ENCODE assay signal across 18 cellular contexts in genomic region chr6:148620579-148621298, GRCh38.
DNase-seq lines count a peak whose midpoint lies in the region; ATAC-seq and TF ChIP-seq lines count a peak whose summit lies in the region.
"Had no signal": no experiment of that assay in that cellular context is flagged by ENCODE, and none has a peak within 500 bp of the region (broad histone marks: within the 10 kb centered on the region; RNA-seq: fewer than 3 reads in every experiment).

No MANE protein-coding gene starts in this region.

- H3K4me1 ChIP-seq in parathyroid adenoma, result peaks cover 3% of the 10 kb centered on the region
- H3K4me1 ChIP-seq: A549 had no signal

- H3K9me3 ChIP-seq in parathyroid adenoma (ENCODE audit: control insufficient read depth, low read length), result no peaks in the 10 kb centered on the region
- H3K9me3 ChIP-seq: A549, mucosa of descending colon had no signal

- no peak overlapping the region for H3K27ac Mint-ChIP-seq in activated CD8-positive, alpha-beta memory T cell treated with anti-CD3 and anti-CD28 coated beads, Interleukin-2, amount 10 ng/mL, durations not matched to agents 7 days and 5 days

- H3K36me3 Mint-ChIP-seq in activated CD8-positive, alpha-beta memory T cell treated with anti-CD3 and anti-CD28 coated beads, Interleukin-2, amount 10 ng/mL, durations not matched to agents 7 days and 5 days, result no peaks in the 10 kb centered on the region

- intact Hi-C loops in left ventricle myocardium superior (cut with micrococcal nuclease), result no loop called here

- no peaks in the 10 kb centered on the region for H3K9me3 Mint-ChIP-seq in activated CD8-positive, alpha-beta memory T cell treated with anti-CD3 and anti-CD28 coated beads, Interleukin-2, amount 10 ng/mL, durations not matched to agents 7 days and 5 days (ENCODE audit: low read depth)

- H3K79me2 ChIP-seq in parathyroid adenoma, result no peaks in the 10 kb centered on the region

- no peak overlapping the region for H3K4me3 Mint-ChIP-seq in activated CD8-positive, alpha-beta memory T cell treated with anti-CD3 and anti-CD28 coated beads, Interleukin-2, amount 10 ng/mL, durations not matched to agents 7 days and 5 days

- no peaks in the 10 kb centered on the region for H3K27me3 ChIP-seq in parathyroid adenoma (ENCODE audit: control insufficient read depth, insufficient read depth, low read length)

- H2AFZ ChIP-seq in parathyroid adenoma, result peak overlapping the region; percentile 41

- no peak overlapping the region for H3K4me2 ChIP-seq in parathyroid adenoma (ENCODE audit: low read length)
- H3K4me2 ChIP-seq: A549 had no signal

- peaks cover 20% of the 10 kb centered on the region for H3K27me3 Mint-ChIP-seq in activated CD8-positive, alpha-beta memory T cell treated with anti-CD3 and anti-CD28 coated beads, Interleukin-2, amount 10 ng/mL, durations not matched to agents 7 days and 5 days

- CTCF ChIA-PET in activated CD8-positive, alpha-beta memory T cell treated with anti-CD3 and anti-CD28 coated beads, Interleukin-2, amount 10 ng/mL, durations not matched to agents 7 days and 5 days (lab: Charles Lee), result interaction anchor here (1.3 kb wide), 1 partner anchor 43 kb away, joined by 4 read pairs; no protein-coding TSS in a partner anchor

- no peak overlapping the region for H3K4me3 ChIP-seq in parathyroid adenoma (ENCODE audit: low read depth, low read length)
- H3K4me3 ChIP-seq: A549, mucosa of descending colon had no signal

- no peaks in the 10 kb centered on the region for H3K36me3 ChIP-seq in parathyroid adenoma (ENCODE audit: control insufficient read depth, insufficient read depth, low read length)

- H3K4me1 Mint-ChIP-seq in activated CD8-positive, alpha-beta memory T cell treated with anti-CD3 and anti-CD28 coated beads, Interleukin-2, amount 10 ng/mL, durations not matched to agents 7 days and 5 days, result peaks cover 12% of the 10 kb centered on the region

- peak; percentile 55 for ATAC-seq in activated CD8-positive, alpha-beta memory T cell treated with anti-CD3 and anti-CD28 coated beads, Interleukin-2, amount 10 ng/mL, durations not matched to agents 7 days and 5 days
- ATAC-seq in GM19455 (IDR thresholded peaks at IDR 0.05; ENCODE audit: unreplicated experiment), result peak; percentile 80
- peak; percentile 49 for ATAC-seq in HG03045 (IDR thresholded peaks at IDR 0.05; ENCODE audit: unreplicated experiment)
- no peak for ATAC-seq in HG03457 (IDR thresholded peaks at IDR 0.05; ENCODE audit: unreplicated experiment)
- no peak for ATAC-seq in left ventricle myocardium superior
- ATAC-seq in GM18907 (IDR thresholded peaks at IDR 0.05; ENCODE audit: unreplicated experiment), result no peak
- ATAC-seq: A549, mucosa of descending colon had no signal

- no peak overlapping the region for H3K9ac ChIP-seq in parathyroid adenoma

- H3K27ac ChIP-seq in parathyroid adenoma, result no peak overlapping the region
- H3K27ac ChIP-seq: A549 had no signal

- DNase-seq in activated CD8-positive, alpha-beta memory T cell treated with anti-CD3 and anti-CD28 coated beads, Interleukin-2, amount 10 ng/mL, durations not matched to agents 7 days and 5 days, result no peak
- no peak for DNase-seq in activated CD8-positive, alpha-beta memory T cell treated with anti-CD3 and anti-CD28 coated beads for 24 hours
- no peak for DNase-seq in left ventricle myocardium superior
- DNase-seq: activated CD4-positive, CD25-positive, alpha-beta regulatory T cell treated with anti-CD3 and anti-CD28 coated beads, Interleukin-2, amount 50 U/mL, for 72 hours; anterior cingulate cortex; erythroblast; kidney; mucosa of descending colon; NCI-H187; NCI-H69; RPMI8226; stimulated activated CD4-positive, alpha-beta T cell treated with anti-CD3 and anti-CD28 coated beads, Interleukin-12 subunit alpha, Interleukin-12 subunit beta, amount 100 ng/mL, for 4 hours had no signal

- TF ChIP-seq CTCF in parathyroid adenoma (IDR thresholded peaks at IDR 0.05), result no peak

Comparison
In these comparisons a context has a peak if more than half of its experiments do, and no peak if none do; other contexts are left out.
1. ATAC-seq: peak in activated CD8-positive, alpha-beta memory T cell treated with anti-CD3 and anti-CD28 coated beads, Interleukin-2, amount 10 ng/mL, durations not matched to agents 7 days and 5 days (single experiment), GM19455 (single experiment) and HG03045 (single experiment); none in HG03457 (single experiment), left ventricle myocardium superior (single experiment) and GM18907 (single experiment).